Comparison of ENCODE assay signal across 11 cellular contexts in genomic region chr7:135993950-135994349, GRCh38. TPM values are rescaled to one million over a fixed set of nuclear protein-coding genes. Genes with fewer than 3 reads are reported as not detected.
DNase-seq lines count a peak whose midpoint lies in the region; ATAC-seq and TF ChIP-seq lines count a peak whose summit lies in the region.
"Had no signal": no experiment of that assay in that cellular context is flagged by ENCODE, and none has a peak within 500 bp of the region (broad histone marks: within the 10 kb centered on the region; RNA-seq: fewer than 3 reads in every experiment).

No MANE protein-coding gene starts in this region.

- POLR2A ChIA-PET in activated CD4-positive, alpha-beta T cell treated with anti-CD3 and anti-CD28 coated beads, Interleukin-2, amount 10 ng/mL, durations not matched to agents 7 days and 5 days (lab: Charles Lee) = no interaction called here

- TF ChIP-seq CTCF in natural killer cell (IDR thresholded peaks at IDR 0.05) = no peak

- H3K4me3 Mint-ChIP-seq in activated CD4-positive, alpha-beta T cell treated with anti-CD3 and anti-CD28 coated beads, Interleukin-2, amount 10 ng/mL, durations not matched to agents 7 days and 5 days = no peak overlapping the region
- peak overlapping the region; percentile 71 for H3K4me3 Mint-ChIP-seq in natural killer cell
- H3K4me3 Mint-ChIP-seq: endodermal cell, WTC11 had no signal

- H3K9me3 Mint-ChIP-seq in activated CD4-positive, alpha-beta T cell treated with anti-CD3 and anti-CD28 coated beads, Interleukin-2, amount 10 ng/mL, durations not matched to agents 7 days and 5 days = no peaks in the 10 kb centered on the region
- no peaks in the 10 kb centered on the region for H3K9me3 Mint-ChIP-seq in natural killer cell
- H3K9me3 Mint-ChIP-seq: endodermal cell had no signal

- H3K36me3 Mint-ChIP-seq in activated CD4-positive, alpha-beta T cell treated with anti-CD3 and anti-CD28 coated beads, Interleukin-2, amount 10 ng/mL, durations not matched to agents 7 days and 5 days (ENCODE audit: low read depth) = no peaks in the 10 kb centered on the region
- H3K36me3 Mint-ChIP-seq in natural killer cell = no peaks in the 10 kb centered on the region
- H3K36me3 Mint-ChIP-seq: WTC11 had no signal

- peaks cover 7% of the 10 kb centered on the region for H3K27me3 Mint-ChIP-seq in activated CD4-positive, alpha-beta T cell treated with anti-CD3 and anti-CD28 coated beads, Interleukin-2, amount 10 ng/mL, durations not matched to agents 7 days and 5 days
- no peaks in the 10 kb centered on the region for H3K27me3 Mint-ChIP-seq in natural killer cell (ENCODE audit: low read depth in 2 of 2)

- DNase-seq in activated CD4-positive, alpha-beta T cell treated with anti-CD3 and anti-CD28 coated beads, Interleukin-2, amount 10 ng/mL, durations not matched to agents 7 days and 5 days = peak; percentile 11
- DNase-seq in activated CD4-positive, alpha-beta T cell treated with anti-CD3 and anti-CD28 coated beads for 48 hours = no peak
- no peak for DNase-seq in natural killer cell
- no peak for DNase-seq in DMS153 treated with DMSO at 0.1 percent for 48 hours (lab: John Stamatoyannopoulos, UW; ENCODE audit: unreplicated experiment)
- DNase-seq in iPS-NIHi11 (ENCODE audit: low spot score) = no peak
- no peak for DNase-seq in NOMO-1 treated with DMSO at 0.1 percent for 48 hours (lab: John Stamatoyannopoulos, UW; ENCODE audit: unreplicated experiment)
- DNase-seq: endodermal cell had no signal

- H3K4me1 Mint-ChIP-seq in activated CD4-positive, alpha-beta T cell treated with anti-CD3 and anti-CD28 coated beads, Interleukin-2, amount 10 ng/mL, durations not matched to agents 7 days and 5 days = peaks cover 24% of the 10 kb centered on the region
- peaks cover 24 to 29% of the 10 kb centered on the region in 2 donors for H3K4me1 Mint-ChIP-seq in natural killer cell
- H3K4me1 Mint-ChIP-seq: endodermal cell, WTC11 had no signal

- peak; percentile 75 for ATAC-seq in GM21619 (IDR thresholded peaks at IDR 0.05; ENCODE audit: unreplicated experiment)
- ATAC-seq in HG03439 (IDR thresholded peaks at IDR 0.05; ENCODE audit: unreplicated experiment) = peak; percentile 67
- ATAC-seq in natural killer cell = peak; percentile 61 to 83 (median 71)
- ATAC-seq: A549, WTC11 had no signal

- CTCF ChIA-PET in activated CD4-positive, alpha-beta T cell treated with anti-CD3 and anti-CD28 coated beads, Interleukin-2, amount 10 ng/mL, durations not matched to agents 7 days and 5 days (lab: Charles Lee) = interaction anchor here (0.6 to 1.4 kb wide), 4 partner anchors 9 to 194 kb away, joined by 3 read pairs; no protein-coding TSS in a partner anchor

- intact Hi-C loops in natural killer cell (cut with micrococcal nuclease) = no loop called here

- peak overlapping the region; percentile 26 for H3K27ac Mint-ChIP-seq in activated CD4-positive, alpha-beta T cell treated with anti-CD3 and anti-CD28 coated beads, Interleukin-2, amount 10 ng/mL, durations not matched to agents 7 days and 5 days
- peak overlapping the region; percentile 76 to 86 for H3K27ac Mint-ChIP-seq in natural killer cell
- H3K27ac Mint-ChIP-seq: endodermal cell, WTC11 had no signal

RNA-seq across cellular contexts. Expression of gene MTPN, which starts 16.8 kb away (rescaled TPM):
- total RNA-seq in activated CD4-positive, alpha-beta T cell treated with anti-CD3 and anti-CD28 coated beads, Interleukin-2, amount 10 ng/mL, durations not matched to agents 7 days and 5 days = 100 to 1,000 TPM; 128 to 168 TPM
- 100 to 1,000 TPM; 161 to 170 (median 165) TPM for total RNA-seq in natural killer cell
